13 cellular contexts compared by ENCODE assay signal in the genomic region with DNA sequence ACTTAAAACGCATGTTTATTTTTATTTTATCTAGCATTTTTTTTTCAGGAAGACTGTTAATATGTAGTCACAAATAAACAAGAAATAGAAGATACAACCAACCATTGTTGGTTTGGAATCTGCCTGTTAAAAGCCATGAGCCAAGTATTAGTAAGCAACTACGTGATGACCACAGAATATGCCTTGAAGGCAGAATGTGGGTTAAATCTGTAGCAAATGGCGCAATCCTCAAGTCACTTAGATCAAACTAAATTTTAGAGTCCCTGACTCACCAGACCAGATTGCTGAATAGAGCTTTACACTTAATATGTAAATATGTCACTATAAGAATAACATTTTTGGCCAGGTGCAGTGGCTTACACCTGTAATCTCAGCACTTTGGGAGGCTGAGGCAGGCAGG.
DNase-seq lines count a peak whose midpoint lies in the region; TF ChIP-seq lines count a peak whose summit lies in the region.
"Had no signal": no experiment of that assay in that cellular context is flagged by ENCODE, and none has a peak within 500 bp of the region (broad histone marks: within the 10 kb centered on the region; RNA-seq: fewer than 3 reads in every experiment).

No MANE protein-coding gene starts in this region.

- H3K4me3 Mint-ChIP-seq in nephron progenitor cell: no peak overlapping the region
- no peak overlapping the region for H3K4me3 Mint-ChIP-seq in CD8-positive, alpha-beta memory T cell
- H3K4me3 Mint-ChIP-seq: stimulated activated effector memory CD8-positive, alpha-beta T cell treated with anti-CD3 and anti-CD28 coated beads, Interleukin-12 subunit alpha, Interleukin-12 subunit beta, amount 100 ng/mL, for 72 hours had no signal

- no peaks in the 10 kb centered on the region for H3K36me3 ChIP-seq in ACC112 (ENCODE audit: insufficient read depth, low read length)
- no peaks in the 10 kb centered on the region for H3K36me3 ChIP-seq in CD8-positive, alpha-beta memory T cell (ENCODE audit: insufficient read depth, low read length)
- H3K36me3 ChIP-seq: adrenal gland, left ventricle myocardium inferior had no signal

- TF ChIP-seq CTCF in nephron progenitor cell (IDR thresholded peaks at IDR 0.05): no peak

- POLR2A ChIA-PET in CD8-positive, alpha-beta memory T cell (lab: Charles Lee): no interaction called here

- peak overlapping the region; percentile 16 for H2AFZ ChIP-seq in ACC112 (ENCODE audit: low read length, unreplicated experiment)

- H3K27ac ChIP-seq in ACC112 (ENCODE audit: low read depth, low read length): peak overlapping the region; percentile 45
- no peak overlapping the region for H3K27ac ChIP-seq in CD8-positive, alpha-beta memory T cell (ENCODE audit: low read depth, low read length)
- H3K27ac ChIP-seq: adrenal gland, left ventricle myocardium inferior had no signal

- H3K79me2 ChIP-seq in ACC112 (ENCODE audit: control insufficient read depth, insufficient read depth, low read length, unreplicated experiment): no peaks in the 10 kb centered on the region

- no peaks in the 10 kb centered on the region for H3K9me3 ChIP-seq in CD8-positive, alpha-beta memory T cell (ENCODE audit: low read length)
- H3K9me3 ChIP-seq: adrenal gland had no signal

- peak; percentile 80 for DNase-seq in HPDE6-E6E7 (ENCODE audit: extremely low spot score)
- DNase-seq in SK-MEL-5 (ENCODE audit: low read depth, low spot score): peak; percentile 82
- peak; percentile 97 for DNase-seq in fibroblast of peridontal ligament (ENCODE audit: extremely low read depth)
- no peak for DNase-seq in SK-N-DZ (ENCODE audit: low spot score)
- DNase-seq in nephron progenitor cell: no peak
- no peak for DNase-seq in CD8-positive, alpha-beta memory T cell
- DNase-seq in NCI-H345 (lab: John Stamatoyannopoulos, UW): no peak
- DNase-seq: adrenal gland, KBM-7, left ventricle myocardium inferior, NCI-H446 treated with DMSO at 0.1 percent for 48 hours had no signal

- no peak overlapping the region for H3K27ac Mint-ChIP-seq in nephron progenitor cell
- no peak overlapping the region for H3K27ac Mint-ChIP-seq in CD8-positive, alpha-beta memory T cell
- H3K27ac Mint-ChIP-seq: stimulated activated effector memory CD8-positive, alpha-beta T cell treated with anti-CD3 and anti-CD28 coated beads, Interleukin-12 subunit alpha, Interleukin-12 subunit beta, amount 100 ng/mL, for 72 hours had no signal

- H3K4me1 ChIP-seq in ACC112 (ENCODE audit: control insufficient read depth, insufficient read depth, low read length, unreplicated experiment): peaks cover 24% of the 10 kb centered on the region
- H3K4me1 ChIP-seq in CD8-positive, alpha-beta memory T cell (ENCODE audit: insufficient read depth, low read length): no peaks in the 10 kb centered on the region
- H3K4me1 ChIP-seq: left ventricle myocardium inferior had no signal

- H3K9me3 Mint-ChIP-seq in nephron progenitor cell: peaks cover 16% of the 10 kb centered on the region
- peaks cover 0 to 4% (median 0%) of the 10 kb centered on the region in 5 donors for H3K9me3 Mint-ChIP-seq in CD8-positive, alpha-beta memory T cell
- H3K9me3 Mint-ChIP-seq: stimulated activated effector memory CD8-positive, alpha-beta T cell treated with anti-CD3 and anti-CD28 coated beads, Interleukin-12 subunit alpha, Interleukin-12 subunit beta, amount 100 ng/mL, for 72 hours had no signal

- H3K4me3 ChIP-seq in ACC112 (ENCODE audit: low read depth, low read length): no peak overlapping the region
- H3K4me3 ChIP-seq in CD8-positive, alpha-beta memory T cell (ENCODE audit: low read length): no peak overlapping the region
- H3K4me3 ChIP-seq: adrenal gland, left ventricle myocardium inferior had no signal

- no peaks in the 10 kb centered on the region for H3K4me1 Mint-ChIP-seq in nephron progenitor cell
- H3K4me1 Mint-ChIP-seq in CD8-positive, alpha-beta memory T cell: no peaks in the 10 kb centered on the region
- H3K4me1 Mint-ChIP-seq: stimulated activated effector memory CD8-positive, alpha-beta T cell treated with anti-CD3 and anti-CD28 coated beads, Interleukin-12 subunit alpha, Interleukin-12 subunit beta, amount 100 ng/mL, for 72 hours had no signal

- H3K27me3 ChIP-seq in ACC112 (ENCODE audit: insufficient read depth, low read length): no peaks in the 10 kb centered on the region
- H3K27me3 ChIP-seq in CD8-positive, alpha-beta memory T cell (ENCODE audit: insufficient read depth, low read length, poor library complexity, severe bottlenecking): no peaks in the 10 kb centered on the region
- H3K27me3 ChIP-seq: adrenal gland had no signal

- in situ Hi-C loops in SK-MEL-5 (cut with HindIII; ENCODE audit: low pct_unique_long_range_greater_than_20kb, low sequenced_read_pairs): no loop called here

- H3K27me3 Mint-ChIP-seq in nephron progenitor cell (ENCODE audit: low read depth, poor library complexity): no peaks in the 10 kb centered on the region
- H3K27me3 Mint-ChIP-seq in CD8-positive, alpha-beta memory T cell: peaks cover 0 to 9% of the 10 kb centered on the region in 2 donors

- peaks cover 9% of the 10 kb centered on the region for H3K36me3 Mint-ChIP-seq in nephron progenitor cell (ENCODE audit: low read depth)
- H3K36me3 Mint-ChIP-seq in CD8-positive, alpha-beta memory T cell: no peaks in the 10 kb centered on the region
- H3K36me3 Mint-ChIP-seq: stimulated activated effector memory CD8-positive, alpha-beta T cell treated with anti-CD3 and anti-CD28 coated beads, Interleukin-12 subunit alpha, Interleukin-12 subunit beta, amount 100 ng/mL, for 72 hours had no signal

- CTCF ChIA-PET in CD8-positive, alpha-beta memory T cell (lab: Charles Lee): no interaction called here

Comparison
In these comparisons a context has a peak if more than half of its experiments do, and no peak if none do; other contexts are left out.
1. DNase-seq: peak in HPDE6-E6E7 (single experiment), SK-MEL-5 (single experiment) and fibroblast of peridontal ligament (single experiment); none in SK-N-DZ (single experiment), nephron progenitor cell (single experiment), CD8-positive, alpha-beta memory T cell (0 of 5) and NCI-H345 (single experiment).